ENCODE assay signal across 22 cellular contexts in the genomic region with DNA sequence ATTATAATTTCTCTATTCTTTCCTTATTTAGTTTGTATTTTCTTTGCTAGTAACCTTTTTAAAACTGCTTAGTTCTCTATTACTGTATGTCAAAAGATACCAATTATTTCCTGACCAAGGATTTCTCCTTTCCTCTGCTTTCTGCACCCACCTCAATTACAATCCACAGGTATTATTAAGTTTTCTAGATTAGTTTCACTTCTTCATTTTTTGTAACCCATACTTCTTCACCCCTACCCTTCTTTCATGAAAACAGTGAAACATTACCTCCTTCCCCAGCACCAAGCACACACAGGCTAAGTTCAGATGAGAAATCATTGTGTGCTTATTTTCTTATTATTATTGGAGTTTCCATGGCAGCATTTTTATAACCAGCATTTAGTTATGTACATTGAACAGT.
DNase-seq lines count a peak whose midpoint lies in the region; ATAC-seq and TF ChIP-seq lines count a peak whose summit lies in the region.
"Had no signal": no experiment of that assay in that cellular context is flagged by ENCODE, and none has a peak within 500 bp of the region (broad histone marks: within the 10 kb centered on the region; RNA-seq: fewer than 3 reads in every experiment).

No MANE protein-coding gene starts in this region.

- H3K4me1 Mint-ChIP-seq in neural progenitor cell, result no peaks in the 10 kb centered on the region
- H3K4me1 Mint-ChIP-seq: CD4-positive, alpha-beta memory T cell had no signal

- H3K9me3 Mint-ChIP-seq in neural progenitor cell, result no peaks in the 10 kb centered on the region

- H4K20me1 ChIP-seq in DOHH2 (ENCODE audit: control insufficient read depth, insufficient read depth, low read depth, low read length) (no peaks in the 10 kb centered on the region), MM.1S (ENCODE audit: insufficient read depth, low read length) (no peaks in the 10 kb centered on the region), neural progenitor cell (ENCODE audit: low read depth) (no peaks in the 10 kb centered on the region)
- H4K20me1 ChIP-seq: BLaER1 treated with 17β-estradiol and CSF1 and Interleukin-3, amounts not matched to agents 10 nM and 100 nM had no signal

- no peaks in the 10 kb centered on the region; the same call in 1 of the 2 replicates for H3K9me2 ChIP-seq in DOHH2 (replicated peaks; ENCODE audit: control insufficient read depth, low read length)
- no peaks in the 10 kb centered on the region for H3K9me2 ChIP-seq in MM.1S (replicated peaks; ENCODE audit: insufficient read depth, low read length)

- ATAC-seq in HG03196 (IDR thresholded peaks at IDR 0.05; ENCODE audit: unreplicated experiment) (no peak), GM18861 (IDR thresholded peaks at IDR 0.05; ENCODE audit: unreplicated experiment) (no peak)
- ATAC-seq: A549 had no signal

- H2AFZ ChIP-seq in MM.1S (ENCODE audit: low read length) (no peak overlapping the region), neural progenitor cell (replicated peaks) (peak overlapping the region; percentile 35)
- H2AFZ ChIP-seq: GM23248 had no signal

- H3K27me3 Mint-ChIP-seq in neural progenitor cell (ENCODE audit: insufficient read depth, low read depth), result peaks cover 4% of the 10 kb centered on the region
- H3K27me3 Mint-ChIP-seq: CD4-positive, alpha-beta memory T cell had no signal

- TF ChIP-seq CTCF in DOHH2 (IDR thresholded peaks at IDR 0.05; ENCODE audit: low read depth, low read length, poor library complexity, severe bottlenecking) (no peak), MM.1S (IDR thresholded peaks at IDR 0.05; ENCODE audit: low read length) (no peak), neural progenitor cell (IDR thresholded peaks at IDR 0.05) (no peak)

- peaks cover 5% of the 10 kb centered on the region for H3K4me1 ChIP-seq in DOHH2 (ENCODE audit: control insufficient read depth, low read length)
- no peaks in the 10 kb centered on the region for H3K4me1 ChIP-seq in MM.1S (ENCODE audit: low read length)
- no peaks in the 10 kb centered on the region for H3K4me1 ChIP-seq in neural progenitor cell
- H3K4me1 ChIP-seq: A549; BLaER1 treated with 17β-estradiol and CSF1 and Interleukin-3, amounts not matched to agents 10 nM and 100 nM had no signal

- no peaks in the 10 kb centered on the region for H3K27me3 ChIP-seq in DOHH2 (ENCODE audit: control insufficient read depth, low read length)
- H3K27me3 ChIP-seq in MM.1S (replicated peaks; ENCODE audit: insufficient read depth, low read length), result no peaks in the 10 kb centered on the region
- no peaks in the 10 kb centered on the region for H3K27me3 ChIP-seq in neural progenitor cell
- H3K27me3 ChIP-seq: BE2C; BLaER1 treated with 17β-estradiol and CSF1 and Interleukin-3, amounts not matched to agents 10 nM and 100 nM had no signal

- H3K36me3 ChIP-seq in DOHH2 (ENCODE audit: control insufficient read depth, low read length) (no peaks in the 10 kb centered on the region), MM.1S (replicated peaks; ENCODE audit: insufficient read depth, low read length) (no peaks in the 10 kb centered on the region), neural progenitor cell (no peaks in the 10 kb centered on the region)
- H3K36me3 ChIP-seq: BE2C; BLaER1 treated with 17β-estradiol and CSF1 and Interleukin-3, amounts not matched to agents 10 nM and 100 nM had no signal

- DNase-seq in MM.1S (peak; percentile 10), RPMI8226 (peak; percentile 14), neural progenitor cell (ENCODE audit: low spot score) (no peak), C1 segment of cervical spinal cord (lab: John Stamatoyannopoulos, UW) (no peak), NCI-H128 (lab: John Stamatoyannopoulos, UW; ENCODE audit: unreplicated experiment) (no peak)
- DNase-seq: 8988T; ACHN; AML-193; BE2C; CD4-positive, alpha-beta memory T cell; COR-L47; DMS 273 treated with DMSO at 0.1 percent for 48 hours; DMS79; GF-D8; GM23248; H7; HCEC 1CT had no signal

- no peak overlapping the region for H3K4me3 ChIP-seq in DOHH2 (ENCODE audit: low read length)
- H3K4me3 ChIP-seq in MM.1S (ENCODE audit: low read length), result no peak overlapping the region
- no peak overlapping the region for H3K4me3 ChIP-seq in neural progenitor cell
- H3K4me3 ChIP-seq: A549; BLaER1 treated with 17β-estradiol and CSF1 and Interleukin-3, amounts not matched to agents 10 nM and 100 nM; GM23248 had no signal

- H3K9me3 ChIP-seq in DOHH2 (ENCODE audit: control insufficient read depth, insufficient read depth, low read length), result no peaks in the 10 kb centered on the region
- H3K9me3 ChIP-seq in MM.1S (replicated peaks; ENCODE audit: insufficient read depth, low read length), result no peaks in the 10 kb centered on the region
- H3K9me3 ChIP-seq in neural progenitor cell (ENCODE audit: low read depth), result no peaks in the 10 kb centered on the region
- H3K9me3 ChIP-seq: A549; BE2C; BLaER1 treated with 17β-estradiol and CSF1 and Interleukin-3, amounts not matched to agents 10 nM and 100 nM had no signal

- no peak overlapping the region for H3K4me3 Mint-ChIP-seq in neural progenitor cell
- H3K4me3 Mint-ChIP-seq: CD4-positive, alpha-beta memory T cell had no signal

- no peak overlapping the region for H3K27ac Mint-ChIP-seq in neural progenitor cell
- H3K27ac Mint-ChIP-seq: CD4-positive, alpha-beta memory T cell had no signal

- H3K79me2 ChIP-seq in DOHH2 (ENCODE audit: control insufficient read depth, low read length) (no peaks in the 10 kb centered on the region), MM.1S (ENCODE audit: low read length) (no peaks in the 10 kb centered on the region), neural progenitor cell (ENCODE audit: low read depth) (no peaks in the 10 kb centered on the region)

- no peaks in the 10 kb centered on the region for H3K36me3 Mint-ChIP-seq in neural progenitor cell
- H3K36me3 Mint-ChIP-seq: CD4-positive, alpha-beta memory T cell had no signal

- H3K9ac ChIP-seq in MM.1S (ENCODE audit: low read length) (no peak overlapping the region), neural progenitor cell (no peak overlapping the region)
- H3K9ac ChIP-seq: BLaER1 treated with 17β-estradiol and CSF1 and Interleukin-3, amounts not matched to agents 10 nM and 100 nM; GM23248 had no signal

- H3K27ac ChIP-seq in DOHH2 (ENCODE audit: low read depth, low read length), result no peak overlapping the region
- no peak overlapping the region for H3K27ac ChIP-seq in MM.1S (ENCODE audit: low read length)
- H3K27ac ChIP-seq in neural progenitor cell, result no peak overlapping the region
- H3K27ac ChIP-seq: A549; BLaER1 treated with 17β-estradiol and CSF1 and Interleukin-3, amounts not matched to agents 10 nM and 100 nM; GM23248 had no signal

- H3F3A ChIP-seq in DOHH2 (ENCODE audit: control insufficient read depth, insufficient read depth), result no peaks in the 10 kb centered on the region
- no peaks in the 10 kb centered on the region for H3F3A ChIP-seq in MM.1S (ENCODE audit: insufficient read depth, low read length)
- H3F3A ChIP-seq in neural progenitor cell (ENCODE audit: low read depth), result no peaks in the 10 kb centered on the region

- H3K4me2 ChIP-seq in DOHH2 (ENCODE audit: low read length) (peak overlapping the region; percentile 8; the same call in 1 of the 2 replicates), MM.1S (ENCODE audit: low read depth, low read length) (no peak overlapping the region), neural progenitor cell (no peak overlapping the region)
- H3K4me2 ChIP-seq: A549; BLaER1 treated with 17β-estradiol and CSF1 and Interleukin-3, amounts not matched to agents 10 nM and 100 nM had no signal

Comparison
In these comparisons a context has a peak if more than half of its experiments do, and no peak if none do; other contexts are left out.
1. DNase-seq: peak in MM.1S (single experiment) and RPMI8226 (single experiment); none in neural progenitor cell (single experiment), C1 segment of cervical spinal cord (0 of 14) and NCI-H128 (single experiment).